In the genomic region with DNA sequence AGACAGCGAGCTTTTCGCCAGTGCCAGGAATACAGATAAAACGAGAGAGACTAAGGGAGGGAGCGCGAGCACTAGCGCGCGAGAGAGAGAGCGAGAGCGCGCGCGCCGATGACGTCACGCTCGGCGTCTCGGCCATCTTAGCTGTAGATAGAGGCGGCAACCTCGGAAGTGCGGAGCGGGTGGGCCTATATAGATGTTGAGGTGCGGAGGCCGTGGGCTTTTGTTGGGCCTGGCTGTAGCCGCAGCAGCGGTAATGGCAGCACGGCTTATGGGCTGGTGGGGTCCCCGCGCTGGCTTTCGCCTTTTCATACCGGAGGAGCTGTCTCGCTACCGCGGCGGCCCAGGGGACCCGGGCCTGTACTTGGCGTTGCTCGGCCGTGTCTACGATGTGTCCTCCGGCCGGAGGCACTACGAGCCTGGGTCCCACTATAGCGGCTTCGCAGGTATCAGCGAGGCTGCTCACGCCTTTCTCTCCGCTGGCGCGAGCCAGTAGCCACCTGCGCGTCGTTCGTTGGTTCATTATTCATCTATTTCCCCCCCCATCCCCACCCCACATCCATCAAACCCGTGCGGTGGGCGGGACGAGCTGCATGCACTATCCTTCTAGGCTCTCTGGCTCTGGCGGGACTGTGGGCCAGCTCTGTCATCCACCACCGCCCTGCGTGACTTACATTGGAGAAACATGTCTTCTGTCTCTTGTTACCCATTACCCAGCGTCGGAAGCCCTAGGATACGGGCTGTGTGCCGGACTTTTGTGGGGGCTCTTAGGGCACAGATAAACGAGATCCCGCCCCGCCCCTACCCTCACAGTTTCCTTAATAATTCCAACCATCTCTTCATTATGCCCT, we compare ENCODE assay signal across 8 cellular contexts. TPM values are rescaled to one million over a fixed set of nuclear protein-coding genes. Genes with fewer than 3 reads are reported as not detected.
DNase-seq lines count a peak whose midpoint lies in the region; ATAC-seq and FAIRE-seq lines count a peak whose summit lies in the region.

No MANE protein-coding gene starts in this region.

- FAIRE-seq in HTR-8/SVneo (lab: Jason Lieb, UNC) (peak; percentile 95), endometrium (lab: Jason Lieb, UNC) (peak; percentile 81)

- peak; percentile 54 for ATAC-seq in GM21367 (IDR thresholded peaks at IDR 0.05; ENCODE audit: unreplicated experiment)

- DNase-seq in COLO829 (ENCODE audit: low spot score) (peak; percentile 92), HTR-8/SVneo (ENCODE audit: insufficient read length, low spot score) (peak; percentile 93), NOMO-1 treated with dmso at 0.1 percent for 144 hours (lab: John Stamatoyannopoulos, UW; ENCODE audit: unreplicated experiment) (peak; percentile 89), mesenteric fat pad (ENCODE audit: low spot score) (peak; percentile 95)
- DNase-seq in activated CD8-positive, alpha-beta memory T cell treated with anti-CD3 and anti-CD28 coated beads, Interleukin-2, amount 50 U/mL, for 24 hours (ENCODE audit: extremely low read depth) = peak; percentile 67
- peak; percentile 83 for DNase-seq in stimulated activated CD8-positive, alpha-beta memory T cell treated with anti-CD3 and anti-CD28 coated beads, Interleukin-12 subunit alpha, Interleukin-12 subunit beta, amount 100 ng/mL, for 4 hours (ENCODE audit: low read depth)

RNA-seq across cellular contexts. Expression of gene CYB5D2, which starts 0.8 kb away (rescaled TPM):
- 16.6 TPM for total RNA-seq in mesenteric fat pad

RNA-seq across cellular contexts. Expression of gene ZZEF1, which starts 1.0 kb away (rescaled TPM):
- total RNA-seq in mesenteric fat pad = 56.2 TPM

Comparison
In these comparisons a context has a peak if more than half of its experiments do, and no peak if none do; other contexts are left out.
1. Peak in every context shown above with its lines: DNase-seq and ATAC-seq.